Comparison of ENCODE assay signal across 21 cellular contexts in the genomic region with DNA sequence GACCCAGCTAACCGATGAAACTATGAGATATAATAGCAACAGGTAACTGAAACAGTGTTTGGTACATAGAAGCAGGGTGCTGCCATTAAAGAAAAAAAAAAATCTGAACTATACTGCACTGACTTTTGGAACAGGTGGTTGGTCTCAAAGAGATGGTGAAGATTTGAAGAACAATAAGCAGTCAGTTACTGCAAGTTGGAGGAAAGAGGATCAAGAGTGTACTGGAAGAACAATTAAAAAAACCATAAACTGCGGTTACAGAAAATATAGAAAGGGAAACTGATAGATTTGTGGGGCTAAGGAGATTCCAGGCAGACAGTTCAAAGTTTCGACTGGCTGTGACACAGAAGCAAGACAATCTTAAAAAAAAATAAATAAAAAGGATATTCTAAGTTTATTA.
A peak's percentile ranks its signal among the peaks of the same experiment; 100 is the strongest.
DNase-seq lines count a peak whose midpoint lies in the region; ATAC-seq and TF ChIP-seq lines count a peak whose summit lies in the region.
"Had no signal": no experiment of that assay in that cellular context is flagged by ENCODE, and none has a peak within 500 bp of the region (broad histone marks: within the 10 kb centered on the region; RNA-seq: fewer than 3 reads in every experiment).

No MANE protein-coding gene starts in this region.

- H3K27ac ChIP-seq in SK-N-SH (ENCODE audit: low read depth in 2 of 2, low read length in 1 of 2): no peak overlapping the region
- H3K27ac ChIP-seq: A549; BLaER1 treated with 17β-estradiol and CSF1 and Interleukin-3, amounts not matched to agents 10 nM and 100 nM had no signal

- no peaks in the 10 kb centered on the region for H3K27me3 Mint-ChIP-seq in WTC11 (ENCODE audit: low read depth)
- no peaks in the 10 kb centered on the region for H3K27me3 Mint-ChIP-seq in Calu3 (ENCODE audit: unreplicated experiment)
- H3K27me3 Mint-ChIP-seq: CD4-positive, alpha-beta T cell; CD8-positive, alpha-beta memory T cell had no signal

- H3K4me2 ChIP-seq in SK-N-SH: no peak overlapping the region
- H3K4me2 ChIP-seq: A549; BLaER1 treated with 17β-estradiol and CSF1 and Interleukin-3, amounts not matched to agents 10 nM and 100 nM had no signal

- H3K9me2 ChIP-seq in SK-N-SH: no peaks in the 10 kb centered on the region

- H3K9me3 Mint-ChIP-seq in WTC11: peaks cover 18% of the 10 kb centered on the region
- H3K9me3 Mint-ChIP-seq in Calu3 (ENCODE audit: low read depth, unreplicated experiment): no peaks in the 10 kb centered on the region

- H3K27me3 ChIP-seq in SK-N-SH (ENCODE audit: insufficient read depth): no peaks in the 10 kb centered on the region
- H3K27me3 ChIP-seq: BE2C; BLaER1 treated with 17β-estradiol and CSF1 and Interleukin-3, amounts not matched to agents 10 nM and 100 nM had no signal

- H3K36me3 ChIP-seq in SK-N-SH (replicated peaks in 1 of 2; ENCODE audit: control insufficient read depth in 1 of 2, insufficient read depth in 2 of 2, low read length in 1 of 2): no peaks in the 10 kb centered on the region
- H3K36me3 ChIP-seq: BE2C; BLaER1 treated with 17β-estradiol and CSF1 and Interleukin-3, amounts not matched to agents 10 nM and 100 nM; HAP-1 had no signal

- peaks cover 7% of the 10 kb centered on the region for H3K4me1 Mint-ChIP-seq in WTC11
- H3K4me1 Mint-ChIP-seq in Calu3 (ENCODE audit: low read depth, unreplicated experiment): no peaks in the 10 kb centered on the region
- H3K4me1 Mint-ChIP-seq: CD14-positive monocyte; CD8-positive, alpha-beta memory T cell had no signal

- H3K4me1 ChIP-seq in SK-N-SH (ENCODE audit: control insufficient read depth in 1 of 2, insufficient read depth in 2 of 2, low read depth in 1 of 2, low read length in 1 of 2): no peaks in the 10 kb centered on the region
- H3K4me1 ChIP-seq: A549; BE2C; BLaER1 treated with 17β-estradiol and CSF1 and Interleukin-3, amounts not matched to agents 10 nM and 100 nM; HAP-1 had no signal

- DNase-seq in GM12865 (ENCODE audit: low read depth) (peak; percentile 24), WTC11 (ENCODE audit: low spot score) (no peak), SK-N-SH (no peak), HuH-7.5 (ENCODE audit: low spot score) (no peak), Calu3 (no peak)
- DNase-seq: 8988T; ACHN; AML-193; BE2C; CD4-positive, alpha-beta T cell; CD8-positive, alpha-beta memory T cell; DMS53; DMS79 treated with DMSO at 0.1 percent for 48 hours; GF-D8; GOT3; HFFc6 had no signal

- H3K4me3 ChIP-seq in GM12865 (ENCODE audit: low read depth, low read length): no peak overlapping the region
- H3K4me3 ChIP-seq in SK-N-SH (ENCODE audit: low read depth in 2 of 2, low read length in 1 of 2): no peak overlapping the region
- H3K4me3 ChIP-seq: A549; BLaER1 treated with 17β-estradiol and CSF1 and Interleukin-3, amounts not matched to agents 10 nM and 100 nM; HAP-1 had no signal

- no peaks in the 10 kb centered on the region for H3K79me2 ChIP-seq in SK-N-SH (ENCODE audit: insufficient read depth)

- CTCF ChIA-PET in WTC11 (lab: Charles Lee) (no interaction called here), SK-N-SH (lab: Yijun Ruan, JAX) (no interaction called here), Calu3 (lab: Charles Lee) (no interaction called here)

- H3K27ac Mint-ChIP-seq in WTC11 (0 out of 2 replicates have a peak overlapping the region, but pooled peaks have one; percentile 4), Calu3 (ENCODE audit: unreplicated experiment) (no peak overlapping the region)
- H3K27ac Mint-ChIP-seq: CD14-positive monocyte; CD4-positive, alpha-beta T cell; HFFc6 had no signal

- H2AFZ ChIP-seq in SK-N-SH (ENCODE audit: low read depth): no peak overlapping the region

- peaks cover 12% of the 10 kb centered on the region for H3K36me3 Mint-ChIP-seq in WTC11
- no peaks in the 10 kb centered on the region for H3K36me3 Mint-ChIP-seq in Calu3 (ENCODE audit: insufficient read depth, unreplicated experiment)
- H3K36me3 Mint-ChIP-seq: CD14-positive monocyte; CD8-positive, alpha-beta memory T cell had no signal

- intact Hi-C loops in Calu3 (cut with micrococcal nuclease; ENCODE audit: unreplicated experiment): no loop called here

- TF ChIP-seq CTCF in GM12865 (IDR thresholded peaks at IDR 0.05; ENCODE audit: insufficient read depth, low read depth, low read length, missing control alignments) (no peak), WTC11 (IDR thresholded peaks at IDR 0.05) (no peak), SK-N-SH (IDR thresholded peaks at IDR 0.05) (no peak), Calu3 (IDR thresholded peaks at IDR 0.05; ENCODE audit: unreplicated experiment) (no peak)

- no peaks in the 10 kb centered on the region for H3F3A ChIP-seq in SK-N-SH (replicated peaks; ENCODE audit: insufficient read depth)

- no peaks in the 10 kb centered on the region for H4K20me1 ChIP-seq in SK-N-SH (ENCODE audit: insufficient read depth)
- H4K20me1 ChIP-seq: BLaER1 treated with 17β-estradiol and CSF1 and Interleukin-3, amounts not matched to agents 10 nM and 100 nM had no signal

- no peak for TF ChIP-seq EP300 in SK-N-SH (IDR thresholded peaks at IDR 0.05; ENCODE audit: borderline replicate concordance in 1 of 2, low read depth in 1 of 2, low read length in 1 of 2)

- peak; percentile 49 for ATAC-seq in HG03025 (IDR thresholded peaks at IDR 0.05; ENCODE audit: low FRiP score, unreplicated experiment)
- ATAC-seq in WTC11: no peak
- ATAC-seq: A549 had no signal

- H3K4me3 Mint-ChIP-seq in WTC11 (no peak overlapping the region), Calu3 (ENCODE audit: low read depth, unreplicated experiment) (no peak overlapping the region)
- H3K4me3 Mint-ChIP-seq: CD14-positive monocyte; CD4-positive, alpha-beta T cell; CD8-positive, alpha-beta memory T cell; HFFc6 had no signal

- no peak for TF ChIP-seq RAD21 in SK-N-SH (IDR thresholded peaks at IDR 0.05; ENCODE audit: low read length)

- BruUV-seq in Calu3 (replicated peaks; lab: Mats Ljungman, UMichigan): no TSS peak

- no peak overlapping the region for H3K9ac ChIP-seq in SK-N-SH
- H3K9ac ChIP-seq: BLaER1 treated with 17β-estradiol and CSF1 and Interleukin-3, amounts not matched to agents 10 nM and 100 nM had no signal

- POLR2A ChIA-PET in WTC11 (lab: Charles Lee): no interaction called here
- POLR2A ChIA-PET in SK-N-SH (lab: Yijun Ruan, JAX): no interaction called here

- 43% methylated on average over 3 of the region's 3 CpGs for WGBS in SK-N-SH (ENCODE audit: low lambda C conversion rate)

- H3K9me3 ChIP-seq in SK-N-SH: no peaks in the 10 kb centered on the region
- H3K9me3 ChIP-seq: A549; BE2C; BLaER1 treated with 17β-estradiol and CSF1 and Interleukin-3, amounts not matched to agents 10 nM and 100 nM; HAP-1 had no signal

TF ChIP-seq in WTC11, 78 proteins besides CTCF, POLR2A, EP300 and RAD21:
- TF ChIP-seq, protein P1, sequence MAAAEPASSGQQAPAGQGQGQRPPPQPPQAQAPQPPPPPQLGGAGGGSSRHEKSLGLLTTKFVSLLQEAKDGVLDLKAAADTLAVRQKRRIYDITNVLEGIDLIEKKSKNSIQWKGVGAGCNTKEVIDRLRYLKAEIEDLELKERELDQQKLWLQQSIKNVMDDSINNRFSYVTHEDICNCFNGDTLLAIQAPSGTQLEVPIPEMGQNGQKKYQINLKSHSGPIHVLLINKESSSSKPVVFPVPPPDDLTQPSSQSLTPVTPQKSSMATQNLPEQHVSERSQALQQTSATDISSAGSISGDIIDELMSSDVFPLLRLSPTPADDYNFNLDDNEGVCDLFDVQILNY (CRISPR knock-in tag; IDR thresholded peaks at IDR 0.05): no peak
- TF ChIP-seq MXD4 (CRISPR knock-in tag; IDR thresholded peaks at IDR 0.05; ENCODE audit: borderline replicate concordance) (no peak), IRF2 (CRISPR knock-in tag; IDR thresholded peaks at IDR 0.05; ENCODE audit: borderline replicate concordance, low read depth) (no peak), CBFB (CRISPR knock-in tag; IDR thresholded peaks at IDR 0.05; ENCODE audit: low read depth) (no peak), CREM (CRISPR knock-in tag; IDR thresholded peaks at IDR 0.05) (no peak)
- TF ChIP-seq, protein P2, sequence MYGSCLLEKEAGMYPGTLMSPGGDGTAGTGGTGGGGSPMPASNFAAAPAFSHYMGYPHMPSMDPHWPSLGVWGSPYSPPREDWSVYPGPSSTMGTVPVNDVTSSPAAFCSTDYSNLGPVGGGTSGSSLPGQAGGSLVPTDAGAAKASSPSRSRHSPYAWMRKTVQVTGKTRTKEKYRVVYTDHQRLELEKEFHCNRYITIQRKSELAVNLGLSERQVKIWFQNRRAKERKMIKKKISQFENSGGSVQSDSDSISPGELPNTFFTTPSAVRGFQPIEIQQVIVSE (CRISPR knock-in tag; IDR thresholded peaks at IDR 0.05; ENCODE audit: borderline replicate concordance): no peak

TF ChIP-seq in SK-N-SH, 30 proteins besides CTCF, POLR2A, EP300 and RAD21 (continues in another document):
- no peak for TF ChIP-seq TAF1 (IDR thresholded peaks at IDR 0.05; ENCODE audit: borderline replicate concordance, low read depth, low read length)
- no peak for TF ChIP-seq MEF2A (IDR thresholded peaks at IDR 0.05; ENCODE audit: borderline replicate concordance, low read depth)
- TF ChIP-seq FOXM1 (IDR thresholded peaks at IDR 0.05; ENCODE audit: low read depth): no peak
- TF ChIP-seq, protein P3, sequence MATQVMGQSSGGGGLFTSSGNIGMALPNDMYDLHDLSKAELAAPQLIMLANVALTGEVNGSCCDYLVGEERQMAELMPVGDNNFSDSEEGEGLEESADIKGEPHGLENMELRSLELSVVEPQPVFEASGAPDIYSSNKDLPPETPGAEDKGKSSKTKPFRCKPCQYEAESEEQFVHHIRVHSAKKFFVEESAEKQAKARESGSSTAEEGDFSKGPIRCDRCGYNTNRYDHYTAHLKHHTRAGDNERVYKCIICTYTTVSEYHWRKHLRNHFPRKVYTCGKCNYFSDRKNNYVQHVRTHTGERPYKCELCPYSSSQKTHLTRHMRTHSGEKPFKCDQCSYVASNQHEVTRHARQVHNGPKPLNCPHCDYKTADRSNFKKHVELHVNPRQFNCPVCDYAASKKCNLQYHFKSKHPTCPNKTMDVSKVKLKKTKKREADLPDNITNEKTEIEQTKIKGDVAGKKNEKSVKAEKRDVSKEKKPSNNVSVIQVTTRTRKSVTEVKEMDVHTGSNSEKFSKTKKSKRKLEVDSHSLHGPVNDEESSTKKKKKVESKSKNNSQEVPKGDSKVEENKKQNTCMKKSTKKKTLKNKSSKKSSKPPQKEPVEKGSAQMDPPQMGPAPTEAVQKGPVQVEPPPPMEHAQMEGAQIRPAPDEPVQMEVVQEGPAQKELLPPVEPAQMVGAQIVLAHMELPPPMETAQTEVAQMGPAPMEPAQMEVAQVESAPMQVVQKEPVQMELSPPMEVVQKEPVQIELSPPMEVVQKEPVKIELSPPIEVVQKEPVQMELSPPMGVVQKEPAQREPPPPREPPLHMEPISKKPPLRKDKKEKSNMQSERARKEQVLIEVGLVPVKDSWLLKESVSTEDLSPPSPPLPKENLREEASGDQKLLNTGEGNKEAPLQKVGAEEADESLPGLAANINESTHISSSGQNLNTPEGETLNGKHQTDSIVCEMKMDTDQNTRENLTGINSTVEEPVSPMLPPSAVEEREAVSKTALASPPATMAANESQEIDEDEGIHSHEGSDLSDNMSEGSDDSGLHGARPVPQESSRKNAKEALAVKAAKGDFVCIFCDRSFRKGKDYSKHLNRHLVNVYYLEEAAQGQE (IDR thresholded peaks at IDR 0.05; ENCODE audit: low read depth, low read length): no peak
